ENCODE assay signal across 23 cellular contexts in the genomic region with DNA sequence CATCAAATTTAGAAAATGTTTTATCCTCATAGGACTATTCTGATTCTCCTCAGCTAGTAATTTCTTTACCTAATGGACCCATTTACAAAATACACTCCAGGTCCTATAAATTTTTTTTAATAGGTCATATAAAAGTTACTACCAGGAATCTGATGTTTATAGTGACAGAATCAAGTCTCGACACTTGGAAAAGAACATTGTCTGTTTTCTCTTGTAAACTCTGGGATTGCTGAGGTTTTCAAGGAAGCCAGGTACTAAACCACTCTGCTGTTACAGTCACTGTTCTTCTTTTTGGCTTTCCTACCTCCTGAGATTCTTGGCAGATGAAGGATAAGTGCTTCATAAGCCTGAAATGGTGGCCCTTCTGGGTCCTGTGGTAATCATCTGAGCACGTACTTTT.
"Had no signal": no experiment of that assay in that cellular context is flagged by ENCODE, and none has a peak within 500 bp of the region (broad histone marks: within the 10 kb centered on the region; RNA-seq: fewer than 3 reads in every experiment).

No MANE protein-coding gene starts in this region.

- H3K27ac Mint-ChIP-seq: endodermal cell; naive thymus-derived CD4-positive, alpha-beta T cell; stimulated activated naive B cell treated with anti-CD40 and anti-IgM and Interleukin-4, amounts not matched to agents 10 μg/mL and 1 μg/mL and 100 μg/mL, for 72 hours; stimulated activated naive CD8-positive, alpha-beta T cell treated with anti-CD3 and anti-CD28 coated beads, Interleukin-15, amount 100 ng/mL, for 72 hours had no signal

- H3K36me3 Mint-ChIP-seq: naive thymus-derived CD4-positive, alpha-beta T cell had no signal

- H3K4me1 Mint-ChIP-seq: naive thymus-derived CD4-positive, alpha-beta T cell; stimulated activated naive B cell treated with anti-CD40 and anti-IgM and Interleukin-4, amounts not matched to agents 10 μg/mL and 1 μg/mL and 100 μg/mL, for 72 hours; stimulated activated naive CD8-positive, alpha-beta T cell treated with anti-CD3 and anti-CD28 coated beads, Interleukin-15, amount 100 ng/mL, for 72 hours had no signal

- DNase-seq: effector CD4-positive, alpha-beta T cell; endodermal cell; erythroblast; foreskin keratinocyte; head of caudate nucleus; hippocampal formation; left colon; mesendoderm; naive thymus-derived CD4-positive, alpha-beta T cell; posterior cingulate gyrus; sigmoid colon; stimulated activated CD4-positive, alpha-beta T cell treated with anti-CD3 and anti-CD28 coated beads, Interleukin-2, amount 100 ng/mL, for 24 hours; stimulated activated CD4-positive, alpha-beta T cell treated with anti-CD3 and anti-CD28 coated beads, Interleukin-4, amount 100 ng/mL, for 4 hours; stimulated activated naive B cell treated with anti-CD40 and anti-IgM and Interleukin-4, amounts not matched to agents 10 μg/mL and 1 μg/mL and 100 μg/mL, for 72 hours; stimulated activated naive CD8-positive, alpha-beta T cell treated with anti-CD3 and anti-CD28 coated beads, Interleukin-15, amount 100 ng/mL, for 72 hours; testis; upper lobe of right lung had no signal

- H3K9me3 Mint-ChIP-seq: neural crest cell; stimulated activated naive CD8-positive, alpha-beta T cell treated with anti-CD3 and anti-CD28 coated beads, Interleukin-15, amount 100 ng/mL, for 72 hours had no signal

- ATAC-seq: foreskin keratinocyte; left colon; naive thymus-derived CD4-positive, alpha-beta T cell; stimulated activated naive B cell treated with anti-CD40 and anti-IgM and Interleukin-4, amounts not matched to agents 10 μg/mL and 1 μg/mL and 100 μg/mL, for 72 hours; stimulated activated naive CD8-positive, alpha-beta T cell treated with anti-CD3 and anti-CD28 coated beads, Interleukin-15, amount 100 ng/mL, for 72 hours; upper lobe of right lung had no signal

- H3K4me3 Mint-ChIP-seq: endodermal cell; naive thymus-derived CD4-positive, alpha-beta T cell; neural crest cell; stimulated activated naive B cell treated with anti-CD40 and anti-IgM and Interleukin-4, amounts not matched to agents 10 μg/mL and 1 μg/mL and 100 μg/mL, for 72 hours; stimulated activated naive CD8-positive, alpha-beta T cell treated with anti-CD3 and anti-CD28 coated beads, Interleukin-15, amount 100 ng/mL, for 72 hours had no signal

- H3K4me3 ChIP-seq: right atrium auricular region, sigmoid colon, skin epidermis, testis, tibial nerve, upper lobe of right lung, vagina had no signal

- FAIRE-seq: endothelial cell of umbilical vein had no signal

- H3K27ac ChIP-seq: foreskin keratinocyte, right atrium auricular region, sigmoid colon, skin epidermis, testis, tibial nerve, upper lobe of right lung, vagina had no signal

- H3K27me3 Mint-ChIP-seq: naive thymus-derived CD4-positive, alpha-beta T cell; stimulated activated naive B cell treated with anti-CD40 and anti-IgM and Interleukin-4, amounts not matched to agents 10 μg/mL and 1 μg/mL and 100 μg/mL, for 72 hours; stimulated activated naive CD8-positive, alpha-beta T cell treated with anti-CD3 and anti-CD28 coated beads, Interleukin-15, amount 100 ng/mL, for 72 hours had no signal
